ENCODE assay signal across 23 cellular contexts in genomic region chr12:76014007-76014406, GRCh38. TPM values are rescaled to one million over a fixed set of nuclear protein-coding genes. Genes with fewer than 3 reads are reported as not detected.
DNase-seq lines count a peak whose midpoint lies in the region; ATAC-seq and TF ChIP-seq lines count a peak whose summit lies in the region.
"Had no signal": no experiment of that assay in that cellular context is flagged by ENCODE, and none has a peak within 500 bp of the region (broad histone marks: within the 10 kb centered on the region; RNA-seq: fewer than 3 reads in every experiment).

No MANE protein-coding gene starts in this region.

- H3K4me3 ChIP-seq in Caco-2 (ENCODE audit: low read depth, low read length), result no peak overlapping the region
- H3K4me3 ChIP-seq in Panc1 (ENCODE audit: low read depth in 2 of 2, low read length in 2 of 2), result no peak overlapping the region
- no peak overlapping the region for H3K4me3 ChIP-seq in mucosa of descending colon
- no peak overlapping the region for H3K4me3 ChIP-seq in tibial nerve
- H3K4me3 ChIP-seq: GM23338, Peyer's patch, SJCRH30 had no signal

- CTCF ChIA-PET in Caco-2 (lab: Charles Lee) (no interaction called here), Panc1 (lab: Charles Lee) (no interaction called here)

- peaks cover 57% of the 10 kb centered on the region for H3K4me1 ChIP-seq in Caco-2
- peaks cover 11% of the 10 kb centered on the region for H3K4me1 ChIP-seq in Panc1 (ENCODE audit: control insufficient read depth, insufficient read depth, low read length)
- no peaks in the 10 kb centered on the region for H3K4me1 ChIP-seq in mucosa of descending colon (ENCODE audit: low read depth)
- peaks cover 0 to 8% (median 2%) of the 10 kb centered on the region in 4 donors for H3K4me1 ChIP-seq in tibial nerve

- DNase-seq in Caco-2 (peak; percentile 27 to 61), Panc1 (ENCODE audit: low read depth, low spot score) (no peak), islet precursor cell (peak; percentile 78), mucosa of descending colon (no peak), tibial nerve (ENCODE audit: low spot score in 2 of 2) (no peak)
- no peak for DNase-seq in stimulated activated naive CD4-positive, alpha-beta T cell treated with Interleukin-2 at 50 U/mL for 16 hours (lab: John Stamatoyannopoulos, UW)
- DNase-seq: AML-193; DND-41; HCEC 1CT; NCI-H1092 treated with DMSO at 0.1 percent for 48 hours; NCI-H146; NCI-H2029; NCI-H2227 treated with DMSO at 0.1 percent for 48 hours; NCI-H510A treated with DMSO at 0.1 percent for 48 hours; NCI-H774; NK-92 treated with Interleukin-12 subunit alpha and Interleukin-12 subunit beta, amount 100 ng/mL, for 24 hours; Peyer's patch; SJCRH30 had no signal

- peak overlapping the region; percentile 39 for H3K27ac Mint-ChIP-seq in Caco-2 (ENCODE audit: unreplicated experiment)
- H3K27ac Mint-ChIP-seq: CD14-positive monocyte, GM23338 had no signal

- POLR2A ChIA-PET in Caco-2 (lab: Charles Lee), result interaction anchor here (1.0 to 1.2 kb wide), 2 partner anchors 17 to 23 kb away, joined by 3 to 4 read pairs; partner anchors contain the start of gene PHLDA1
- POLR2A ChIA-PET in Panc1 (lab: Charles Lee), result no interaction called here

- H3K27me3 ChIP-seq in Caco-2 (replicated peaks; ENCODE audit: control insufficient read depth, insufficient read depth, low read length), result no peaks in the 10 kb centered on the region
- no peaks in the 10 kb centered on the region for H3K27me3 ChIP-seq in Panc1 (ENCODE audit: control insufficient read depth, insufficient read depth, low read length)
- no peaks in the 10 kb centered on the region for H3K27me3 ChIP-seq in tibial nerve
- H3K27me3 ChIP-seq: Peyer's patch, SJCRH30 had no signal

- no peaks in the 10 kb centered on the region for H3K9me3 ChIP-seq in Caco-2
- no peaks in the 10 kb centered on the region; the same call in 1 of the 2 replicates for H3K9me3 ChIP-seq in Panc1 (ENCODE audit: control insufficient read depth, insufficient read depth, low read depth, low read length)
- H3K9me3 ChIP-seq in mucosa of descending colon, result no peaks in the 10 kb centered on the region
- H3K9me3 ChIP-seq in tibial nerve, result no peaks in the 10 kb centered on the region
- H3K9me3 ChIP-seq: Peyer's patch, SJCRH30 had no signal

- WGBS in tibial nerve, 2 donors, result 73 to 76% methylated on average over 8 of the region's 8 CpGs

- no peak for TF ChIP-seq CTCF in Caco-2 (IDR thresholded peaks at IDR 0.05; ENCODE audit: insufficient read depth in 1 of 2, low read depth in 1 of 2, low read length in 1 of 2, severe bottlenecking in 1 of 2, unreplicated experiment in 1 of 2)
- TF ChIP-seq CTCF in Panc1 (IDR thresholded peaks at IDR 0.05), result no peak
- no peak for TF ChIP-seq CTCF in mucosa of descending colon (IDR thresholded peaks at IDR 0.05)
- no peak for TF ChIP-seq CTCF in tibial nerve (IDR thresholded peaks at IDR 0.05)

- no peak for ATAC-seq in Panc1
- peak; percentile 70 for ATAC-seq in mucosa of descending colon
- no peak for ATAC-seq in HG03159 (IDR thresholded peaks at IDR 0.05; ENCODE audit: unreplicated experiment)
- ATAC-seq in GM21619 (IDR thresholded peaks at IDR 0.05; ENCODE audit: unreplicated experiment), result no peak
- ATAC-seq: GM23338 had no signal

- no peak overlapping the region for H3K4me3 Mint-ChIP-seq in Caco-2 (ENCODE audit: unreplicated experiment)
- H3K4me3 Mint-ChIP-seq: CD14-positive monocyte, GM23338 had no signal

- in situ Hi-C loops in Panc1 (cut with HindIII; ENCODE audit: low pct_unique_long_range_greater_than_20kb, low sequenced_read_pairs), result no loop called here

- H3K36me3 ChIP-seq in Caco-2 (ENCODE audit: control insufficient read depth, insufficient read depth, low read length) (no peaks in the 10 kb centered on the region), Panc1 (ENCODE audit: control insufficient read depth, insufficient read depth, low read length) (no peaks in the 10 kb centered on the region), mucosa of descending colon (ENCODE audit: low read depth) (no peaks in the 10 kb centered on the region), tibial nerve (no peaks in the 10 kb centered on the region)
- H3K36me3 ChIP-seq: Peyer's patch, SJCRH30 had no signal

- peaks cover 57% of the 10 kb centered on the region for H3K4me1 Mint-ChIP-seq in Caco-2 (ENCODE audit: low read depth, unreplicated experiment)

- TF ChIP-seq EP300 in tibial nerve (IDR thresholded peaks at IDR 0.05), result no peak

- intact Hi-C loops in Caco-2 (cut with micrococcal nuclease; ENCODE audit: unreplicated experiment), result loop anchor here (1.0 kb wide), 1 partner anchor 24 kb away; no protein-coding TSS in a partner anchor
- intact Hi-C loops in Panc1 (cut with micrococcal nuclease; ENCODE audit: unreplicated experiment), result no loop called here
- intact Hi-C loops in mucosa of descending colon (cut with DNase I, micrococcal nuclease), result no loop called here

- H3K27ac ChIP-seq in Panc1 (ENCODE audit: low read length) (peak overlapping the region; percentile 71), tibial nerve (no peak overlapping the region)
- H3K27ac ChIP-seq: KMS-11, Peyer's patch, SJCRH30 had no signal

- BruUV-seq in Caco-2 (replicated peaks; lab: Mats Ljungman, UMichigan), result no TSS peak
- BruUV-seq in Panc1 (replicated peaks; lab: Mats Ljungman, UMichigan), result no TSS peak

- H3K36me3 Mint-ChIP-seq in Caco-2 (ENCODE audit: insufficient read depth, unreplicated experiment), result peaks cover 5% of the 10 kb centered on the region
- H3K36me3 Mint-ChIP-seq: CD14-positive monocyte had no signal

- H3K9me3 Mint-ChIP-seq in Caco-2 (ENCODE audit: unreplicated experiment), result peaks cover 14% of the 10 kb centered on the region
- H3K9me3 Mint-ChIP-seq: GM23338 had no signal

- TF ChIP-seq POLR2A in tibial nerve (IDR thresholded peaks at IDR 0.05), result no peak

- H3K27me3 Mint-ChIP-seq in Caco-2 (ENCODE audit: insufficient read depth, unreplicated experiment), result no peaks in the 10 kb centered on the region

RNA-seq across cellular contexts. Expression of gene PHLDA1, which starts 17.6 kb away (rescaled TPM):
- 46.2 and 47.2 TPM in 2 replicates for total RNA-seq in Caco-2 (2022)
- 159 TPM for total RNA-seq in Panc1 (2021; ENCODE audit: unreplicated experiment)
- polyA plus RNA-seq in Panc1 (2012; ENCODE audit: insufficient read length), result 124 TPM
- total RNA-seq in mucosa of descending colon, result 1 to 10 TPM; 2.2 to 8.8 (median 3.5) TPM
- 10 to 100 TPM; 23.6 to 34.9 (median 30.7) TPM for total RNA-seq in tibial nerve

Comparison
In these comparisons a context has a peak if more than half of its experiments do, and no peak if none do; other contexts are left out.
1. DNase-seq: peak in Caco-2 (2 of 2) and islet precursor cell (single experiment); none in Panc1 (single experiment), mucosa of descending colon (0 of 3), tibial nerve (0 of 2) and stimulated activated naive CD4-positive, alpha-beta T cell treated with Interleukin-2 at 50 U/mL for 16 hours (single experiment).